Comparison of ENCODE assay signal across 1 cellular context in genomic region chr19:3108775-3109174, GRCh38.
TF ChIP-seq lines count a peak whose summit lies in the region.

No MANE protein-coding gene starts in this region.

TF ChIP-seq in H1, 55 proteins besides CTCF, POLR2A, EP300 and RAD21:
- TF ChIP-seq CTBP2 (IDR thresholded peaks at IDR 0.05; ENCODE audit: borderline replicate concordance, insufficient read depth, insufficient read length, low read length) (no peak), CREB1 (IDR thresholded peaks at IDR 0.05) (0 out of 2 replicates have a peak, but pooled peaks have one; percentile 39), JUN (IDR thresholded peaks at IDR 0.05; ENCODE audit: low read depth, low read length) (no peak), RFX5 (IDR thresholded peaks at IDR 0.05; ENCODE audit: borderline replicate concordance, low read depth, low read length) (no peak), E2F6 (IDR thresholded peaks at IDR 0.05) (peak; percentile 76), GABPA (IDR thresholded peaks at IDR 0.05; ENCODE audit: borderline replicate concordance, insufficient read depth, low read length) (peak; percentile 29; the same call in 1 of the 2 replicates), CHD7 (IDR thresholded peaks at IDR 0.05; ENCODE audit: insufficient replicate concordance, low read length) (no peak), USF2 (IDR thresholded peaks at IDR 0.05; ENCODE audit: low read length) (peak; percentile 70), SP1 (IDR thresholded peaks at IDR 0.05; ENCODE audit: low read depth, low read length) (no peak), RNF2 (IDR thresholded peaks at IDR 0.05; ENCODE audit: borderline replicate concordance, low read depth, low read length, missing control alignments, poor library complexity, severe bottlenecking) (no peak), MAX (IDR thresholded peaks at IDR 0.05) (peak; percentile 96), GTF2F1 (IDR thresholded peaks at IDR 0.05; ENCODE audit: borderline replicate concordance, low read depth, low read length) (no peak), ATF3 (IDR thresholded peaks at IDR 0.05; ENCODE audit: insufficient read depth, low read depth, low read length) (peak; percentile 43; the same call in 1 of the 2 replicates), SIN3A (conservative IDR thresholded peaks at IDR 0.05 in 1 of 2, IDR thresholded peaks at IDR 0.05 in 1 of 2; ENCODE audit: low read depth in 1 of 2, low read length in 2 of 2) (peak in 1 of 2 experiments; percentile 49; a peak in 1 of 4 replicates)
